11 cellular contexts compared by ENCODE assay signal in genomic region chr17:69733171-69734014, GRCh38.
DNase-seq lines count a peak whose midpoint lies in the region; ATAC-seq and TF ChIP-seq lines count a peak whose summit lies in the region.
"Had no signal": no experiment of that assay in that cellular context is flagged by ENCODE, and none has a peak within 500 bp of the region (broad histone marks: within the 10 kb centered on the region; RNA-seq: fewer than 3 reads in every experiment).

No MANE protein-coding gene starts in this region.

- no peak overlapping the region for H3K27ac Mint-ChIP-seq in naive thymus-derived CD8-positive, alpha-beta T cell
- H3K27ac Mint-ChIP-seq: stimulated activated naive CD8-positive, alpha-beta T cell treated with anti-CD3 and anti-CD28 coated beads, Interleukin-15, Interleukin-2, amounts not matched to agents 100 ng/mL and 50 ng/mL, for 24 hours had no signal

- H3K4me3 ChIP-seq in lower leg skin (ENCODE audit: low read depth, poor library complexity, severe bottlenecking), result no peak overlapping the region

- DNase-seq in Ammon's horn (ENCODE audit: low spot score) (peak; percentile 4), MV-4-11 (lab: John Stamatoyannopoulos, UW) (peak; percentile 93), cerebellum (ENCODE audit: low spot score) (peak; percentile 40), lower leg skin (ENCODE audit: low spot score in 2 of 2) (peak; percentile 59 to 85), NK-92 (lab: John Stamatoyannopoulos, UW; ENCODE audit: unreplicated experiment) (no peak), OCI-M2 (lab: John Stamatoyannopoulos, UW; ENCODE audit: unreplicated experiment) (no peak)
- no peak for DNase-seq in naive thymus-derived CD8-positive, alpha-beta T cell
- DNase-seq: activated CD4-positive, alpha-beta T cell treated with anti-CD3 and anti-CD28 coated beads, Interleukin-2, amount 50 U/mL, for 1 hour had no signal

- TF ChIP-seq POLR2A in lower leg skin (IDR thresholded peaks at IDR 0.05), result no peak

- peaks cover 0 to under 1% (median 0%) of the 10 kb centered on the region in 4 donors for H3K4me1 Mint-ChIP-seq in naive thymus-derived CD8-positive, alpha-beta T cell

- intact Hi-C loops in lower leg skin (cut with DNase I; ENCODE audit: low total_unique reads), result no loop called here

- no peak for ATAC-seq in GM21526 (IDR thresholded peaks at IDR 0.05; ENCODE audit: low FRiP score, unreplicated experiment)
- ATAC-seq in naive thymus-derived CD8-positive, alpha-beta T cell, result no peak
- ATAC-seq: HCT116 had no signal

- POLR2A ChIA-PET in naive thymus-derived CD8-positive, alpha-beta T cell (lab: Charles Lee), result no interaction called here

- H3K36me3 Mint-ChIP-seq in naive thymus-derived CD8-positive, alpha-beta T cell, result peaks cover 0 to 6% (median 0%) of the 10 kb centered on the region in 3 donors

- H3K27me3 Mint-ChIP-seq in naive thymus-derived CD8-positive, alpha-beta T cell, result peaks cover 0 to 4% (median 0%) of the 10 kb centered on the region in 5 donors
- H3K27me3 Mint-ChIP-seq: stimulated activated naive CD8-positive, alpha-beta T cell treated with anti-CD3 and anti-CD28 coated beads, Interleukin-15, Interleukin-2, amounts not matched to agents 100 ng/mL and 50 ng/mL, for 24 hours had no signal

- peaks cover 0 to 18% (median 7%) of the 10 kb centered on the region in 9 donors for H3K9me3 Mint-ChIP-seq in naive thymus-derived CD8-positive, alpha-beta T cell

- H3K4me3 Mint-ChIP-seq in naive thymus-derived CD8-positive, alpha-beta T cell, result no peak overlapping the region
- H3K4me3 Mint-ChIP-seq: stimulated activated naive CD8-positive, alpha-beta T cell treated with anti-CD3 and anti-CD28 coated beads, Interleukin-15, Interleukin-2, amounts not matched to agents 100 ng/mL and 50 ng/mL, for 24 hours had no signal

- no peak for TF ChIP-seq CTCF in lower leg skin (IDR thresholded peaks at IDR 0.05)

- WGBS in lower leg skin, 2 donors, result 22 to 24% methylated on average over 3 of the region's 3 CpGs

Comparison
In these comparisons a context has a peak if more than half of its experiments do, and no peak if none do; other contexts are left out.
1. DNase-seq: peak in Ammon's horn (single experiment), MV-4-11 (single experiment), cerebellum (single experiment) and lower leg skin (2 of 2); none in NK-92 (single experiment), OCI-M2 (single experiment) and naive thymus-derived CD8-positive, alpha-beta T cell (0 of 10).